In the genomic region with DNA sequence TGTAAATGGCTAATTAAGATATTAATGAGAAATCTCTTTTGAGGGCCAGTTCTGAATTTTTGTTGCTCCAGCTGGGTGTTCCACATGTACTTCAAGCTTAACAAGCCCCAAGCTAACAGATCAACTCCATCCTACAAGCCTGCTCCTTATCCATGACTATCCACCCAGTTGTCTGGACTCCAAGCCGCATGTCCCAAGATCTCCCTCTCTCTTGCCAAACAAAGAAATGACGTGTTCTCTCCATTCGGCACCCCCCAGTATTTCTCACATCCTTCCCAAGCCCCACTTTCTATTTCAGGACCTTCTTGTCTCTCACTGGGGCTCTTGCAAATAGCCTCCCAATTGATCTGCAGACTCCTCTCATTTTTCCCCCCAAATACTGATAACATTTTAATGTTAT, we compare ENCODE assay signal across 36 cellular contexts. TPM values are rescaled to one million over a fixed set of nuclear protein-coding genes. Genes with fewer than 3 reads are reported as not detected.
"Had no signal": no experiment of that assay in that cellular context is flagged by ENCODE, and none has a peak within 500 bp of the region (broad histone marks: within the 10 kb centered on the region; RNA-seq: fewer than 3 reads in every experiment).

No MANE protein-coding gene starts in this region.

- H3K9me3 Mint-ChIP-seq: activated CD4-positive, alpha-beta memory T cell treated with anti-CD3 and anti-CD28 coated beads for 36 hours; activated CD4-positive, alpha-beta T cell treated with anti-CD3 and anti-CD28 coated beads, Interleukin-2, amount 10 ng/mL, durations not matched to agents 24 days and 14 days; activated CD8-positive, alpha-beta T cell treated with anti-CD3 and anti-CD28 coated beads for 36 hours; activated naive CD4-positive, alpha-beta T cell treated with anti-CD3 and anti-CD28 coated beads, Interleukin-2, amount 10 ng/mL, durations not matched to agents 7 days and 5 days; activated naive CD4-positive, alpha-beta T cell treated with anti-CD3 and anti-CD28 coated beads, Interleukin-2, amount 50 U/mL, for 24 hours; activated naive CD8-positive, alpha-beta T cell treated with anti-CD3 and anti-CD28 coated beads, Interleukin-2, amount 10 ng/mL, durations not matched to agents 7 days and 5 days; activated naive CD8-positive, alpha-beta T cell treated with anti-CD3 and anti-CD28 coated beads, Interleukin-2, amount 50 U/mL, for 24 hours; activated T-cell treated with anti-CD3 and anti-CD28 coated beads, Interleukin-2, amount 50 U/mL, for 4 hours; activated T-cell treated with anti-CD3 and anti-CD28 coated beads, Interleukin-2, amount 50 U/mL, for 72 hours; activated T-helper 2 cell treated with anti-CD3 and anti-CD28 coated beads, Interferon-gamma antibody, Interleukin-2, Interleukin-4, amounts not matched to agents 10 μg/mL and 5 μg/mL and 100 μg/mL, durations not matched to agents 14 hours and 24 hours and 36 hours; brain; T-helper 1 cell treated with Interleukin-12 subunit alpha and Interleukin-12 subunit beta and Interleukin-4 antibody, amounts not matched to agents 30 μg/mL and 1 μg/mL, for 36 hours; T-helper 2 cell treated with Interferon-gamma antibody and Interleukin-4, amounts not matched to agents 5 μg/mL and 100 μg/mL, for 36 hours; WTC11 had no signal

- H3K4me1 Mint-ChIP-seq: activated CD4-positive, alpha-beta T cell treated with anti-CD3 and anti-CD28 coated beads, Interleukin-2, amount 10 ng/mL, durations not matched to agents 24 days and 14 days; activated naive CD4-positive, alpha-beta T cell treated with anti-CD3 and anti-CD28 coated beads, Interleukin-2, amount 50 U/mL, for 24 hours; activated naive CD8-positive, alpha-beta T cell treated with anti-CD3 and anti-CD28 coated beads, Interleukin-2, amount 10 ng/mL, durations not matched to agents 7 days and 5 days; activated naive CD8-positive, alpha-beta T cell treated with anti-CD3 and anti-CD28 coated beads, Interleukin-2, amount 50 U/mL, for 24 hours; brain; central memory CD8-positive, alpha-beta T cell; WTC11 had no signal

- DNase-seq: activated CD4-positive, alpha-beta memory T cell treated with anti-CD3 and anti-CD28 coated beads for 36 hours; activated CD4-positive, alpha-beta T cell treated with anti-CD3 and anti-CD28 coated beads for 4 hours; activated CD4-positive, alpha-beta T cell treated with anti-CD3 and anti-CD28 coated beads, Interleukin-2, amount 10 ng/mL, durations not matched to agents 24 days and 14 days; activated CD4-positive, alpha-beta T cell treated with anti-CD3 and anti-CD28 coated beads, Interleukin-2, amount 50 U/mL, for 1 hour; activated CD4-positive, alpha-beta T cell treated with anti-CD3 and anti-CD28 coated beads, Interleukin-2, amount 50 U/mL, for 4 hours; activated CD4-positive, CD25-positive, alpha-beta regulatory T cell treated with anti-CD3 and anti-CD28 coated beads, Interleukin-2, amount 50 U/mL, for 72 hours; activated CD8-positive, alpha-beta memory T cell treated with anti-CD3 and anti-CD28 coated beads, Interleukin-2, amount 50 U/mL, for 4 hours; activated CD8-positive, alpha-beta T cell treated with anti-CD3 and anti-CD28 coated beads for 36 hours; activated effector memory CD4-positive, alpha-beta T cell treated with Interleukin-2 at 50 U/mL for 16 hours; activated gamma-delta T cell; activated naive CD4-positive, alpha-beta T cell treated with anti-CD3 and anti-CD28 coated beads, Interleukin-2, amount 10 ng/mL, durations not matched to agents 7 days and 5 days; activated naive CD4-positive, alpha-beta T cell treated with Interleukin-2 at 50 U/mL for 16 hours; activated naive CD8-positive, alpha-beta T cell treated with anti-CD3 and anti-CD28 coated beads, Interleukin-2, amount 10 ng/mL, durations not matched to agents 7 days and 5 days; activated naive CD8-positive, alpha-beta T cell treated with anti-CD3 and anti-CD28 coated beads, Interleukin-2, amount 50 U/mL, for 24 hours; activated T-cell treated with anti-CD3 and anti-CD28 coated beads for 4 hours; activated T-cell treated with anti-CD3 and anti-CD28 coated beads, Interleukin-2, amount 50 U/mL, for 1 hour; activated T-cell treated with anti-CD3 and anti-CD28 coated beads, Interleukin-2, amount 50 U/mL, for 4 hours; activated T-cell treated with anti-CD3 and anti-CD28 coated beads, Interleukin-2, amount 50 U/mL, for 72 hours; amygdala; anterior cingulate cortex; caudate nucleus; cerebellar nuclear complex; T-helper 1 cell; T-helper 2 cell; T-helper 9 cell; WERI-Rb-1 had no signal

- ATAC-seq: activated CD8-positive, alpha-beta T cell treated with anti-CD3 and anti-CD28 coated beads for 36 hours; activated naive CD8-positive, alpha-beta T cell treated with anti-CD3 and anti-CD28 coated beads, Interleukin-2, amount 50 U/mL, for 24 hours; activated T-cell treated with anti-CD3 and anti-CD28 coated beads, Interleukin-2, amount 50 U/mL, for 4 hours; activated T-cell treated with anti-CD3 and anti-CD28 coated beads, Interleukin-2, amount 50 U/mL, for 72 hours; WTC11 had no signal

- H3K27ac Mint-ChIP-seq: activated CD4-positive, alpha-beta memory T cell treated with anti-CD3 and anti-CD28 coated beads for 36 hours; activated CD4-positive, alpha-beta T cell treated with anti-CD3 and anti-CD28 coated beads, Interleukin-2, amount 10 ng/mL, durations not matched to agents 24 days and 14 days; activated CD8-positive, alpha-beta T cell treated with anti-CD3 and anti-CD28 coated beads for 36 hours; activated naive CD4-positive, alpha-beta T cell treated with anti-CD3 and anti-CD28 coated beads, Interleukin-2, amount 10 ng/mL, durations not matched to agents 7 days and 5 days; activated naive CD4-positive, alpha-beta T cell treated with anti-CD3 and anti-CD28 coated beads, Interleukin-2, amount 50 U/mL, for 24 hours; activated naive CD8-positive, alpha-beta T cell; activated naive CD8-positive, alpha-beta T cell treated with anti-CD3 and anti-CD28 coated beads, Interleukin-2, amount 10 ng/mL, durations not matched to agents 7 days and 5 days; activated naive CD8-positive, alpha-beta T cell treated with anti-CD3 and anti-CD28 coated beads, Interleukin-2, amount 50 U/mL, for 24 hours; activated T-cell treated with anti-CD3 and anti-CD28 coated beads, Interleukin-2, amount 50 U/mL, for 72 hours; activated T-helper 2 cell treated with anti-CD3 and anti-CD28 coated beads, Interferon-gamma antibody, Interleukin-2, Interleukin-4, amounts not matched to agents 10 μg/mL and 5 μg/mL and 100 μg/mL, durations not matched to agents 14 hours and 24 hours and 36 hours; brain; T-helper 1 cell treated with Interleukin-12 subunit alpha and Interleukin-12 subunit beta and Interleukin-4 antibody, amounts not matched to agents 30 μg/mL and 1 μg/mL, for 36 hours; T-helper 2 cell treated with Interferon-gamma antibody and Interleukin-4, amounts not matched to agents 5 μg/mL and 100 μg/mL, for 36 hours; WTC11 had no signal

- H3K27ac ChIP-seq: ascending aorta, cardiac muscle cell, WERI-Rb-1 had no signal

- H3K9me3 ChIP-seq: ascending aorta had no signal

- H3K36me3 Mint-ChIP-seq: activated CD4-positive, alpha-beta memory T cell treated with anti-CD3 and anti-CD28 coated beads for 36 hours; activated naive CD4-positive, alpha-beta T cell treated with anti-CD3 and anti-CD28 coated beads, Interleukin-2, amount 10 ng/mL, durations not matched to agents 7 days and 5 days; activated naive CD4-positive, alpha-beta T cell treated with anti-CD3 and anti-CD28 coated beads, Interleukin-2, amount 50 U/mL, for 24 hours; activated naive CD8-positive, alpha-beta T cell; activated naive CD8-positive, alpha-beta T cell treated with anti-CD3 and anti-CD28 coated beads, Interleukin-2, amount 10 ng/mL, durations not matched to agents 7 days and 5 days; brain; WTC11 had no signal

- H3K36me3 ChIP-seq: ascending aorta, cardiac muscle cell, WERI-Rb-1 had no signal

- H3K27me3 ChIP-seq: ascending aorta, cardiac muscle cell had no signal

- H3K4me3 Mint-ChIP-seq: activated CD4-positive, alpha-beta memory T cell treated with anti-CD3 and anti-CD28 coated beads for 36 hours; activated CD4-positive, alpha-beta T cell treated with anti-CD3 and anti-CD28 coated beads, Interleukin-2, amount 10 ng/mL, durations not matched to agents 24 days and 14 days; activated CD8-positive, alpha-beta T cell treated with anti-CD3 and anti-CD28 coated beads for 36 hours; activated naive CD4-positive, alpha-beta T cell treated with anti-CD3 and anti-CD28 coated beads, Interleukin-2, amount 10 ng/mL, durations not matched to agents 7 days and 5 days; activated naive CD4-positive, alpha-beta T cell treated with anti-CD3 and anti-CD28 coated beads, Interleukin-2, amount 50 U/mL, for 24 hours; activated naive CD8-positive, alpha-beta T cell; activated naive CD8-positive, alpha-beta T cell treated with anti-CD3 and anti-CD28 coated beads, Interleukin-2, amount 10 ng/mL, durations not matched to agents 7 days and 5 days; activated naive CD8-positive, alpha-beta T cell treated with anti-CD3 and anti-CD28 coated beads, Interleukin-2, amount 50 U/mL, for 24 hours; activated T-cell treated with anti-CD3 and anti-CD28 coated beads, Interleukin-2, amount 50 U/mL, for 4 hours; activated T-cell treated with anti-CD3 and anti-CD28 coated beads, Interleukin-2, amount 50 U/mL, for 72 hours; brain; central memory CD8-positive, alpha-beta T cell; T-helper 1 cell treated with Interleukin-12 subunit alpha and Interleukin-12 subunit beta and Interleukin-4 antibody, amounts not matched to agents 30 μg/mL and 1 μg/mL, for 36 hours; T-helper 2 cell treated with Interferon-gamma antibody and Interleukin-4, amounts not matched to agents 5 μg/mL and 100 μg/mL, for 36 hours; WTC11 had no signal

- H3K4me3 ChIP-seq: ascending aorta, cardiac muscle cell had no signal

RNA-seq across cellular contexts. Expression of a gene that starts 15.8 kb away (rescaled TPM):
- total RNA-seq: activated naive CD8-positive, alpha-beta T cell treated with anti-CD3 and anti-CD28 coated beads, Interleukin-2, amount 10 ng/mL, durations not matched to agents 7 days and 5 days had no signal
